Comparison of ENCODE assay signal across 26 cellular contexts in genomic region chr3:60835796-60836195, GRCh38.
DNase-seq lines count a peak whose midpoint lies in the region; ATAC-seq, FAIRE-seq and TF ChIP-seq lines count a peak whose summit lies in the region.
"Had no signal": no experiment of that assay in that cellular context is flagged by ENCODE, and none has a peak within 500 bp of the region (broad histone marks: within the 10 kb centered on the region; RNA-seq: fewer than 3 reads in every experiment).

No MANE protein-coding gene starts in this region.

- no peaks in the 10 kb centered on the region for H3K36me3 ChIP-seq in K562 (ENCODE audit: control insufficient read depth, insufficient read depth, low read length)
- H3K36me3 ChIP-seq in upper lobe of left lung, result no peaks in the 10 kb centered on the region
- H3K36me3 ChIP-seq: BE2C; BLaER1 treated with 17β-estradiol and CSF1 and Interleukin-3, amounts not matched to agents 10 nM and 100 nM; HAP-1 had no signal

- ATAC-seq in activated T-cell treated with anti-CD3 and anti-CD28 coated beads, Interleukin-2, amount 50 U/mL, for 72 hours (replicated peaks in 1 of 2), result no peak
- ATAC-seq in K562, result no peak
- no peak for ATAC-seq in upper lobe of left lung (ENCODE audit: low FRiP score in 2 of 2)
- ATAC-seq: GM12878 had no signal

- no peak overlapping the region for H3K27ac ChIP-seq in K562 (ENCODE audit: extremely low read depth, low read depth, low read length)
- no peak overlapping the region for H3K27ac ChIP-seq in upper lobe of left lung
- H3K27ac ChIP-seq: 22Rv1; BLaER1 treated with 17β-estradiol and CSF1 and Interleukin-3, amounts not matched to agents 10 nM and 100 nM had no signal

- no peaks in the 10 kb centered on the region for H3K9me3 Mint-ChIP-seq in activated T-cell treated with anti-CD3 and anti-CD28 coated beads, Interleukin-2, amount 50 U/mL, for 72 hours
- H3K9me3 Mint-ChIP-seq: CD4-positive, alpha-beta T cell; HFFc6 had no signal

- H3K27me3 ChIP-seq in K562 (ENCODE audit: control insufficient read depth in 2 of 2, insufficient read depth in 2 of 2, low read length in 2 of 2), result no peaks in the 10 kb centered on the region
- H3K27me3 ChIP-seq in upper lobe of left lung, result no peaks in the 10 kb centered on the region
- H3K27me3 ChIP-seq: BE2C; BLaER1 treated with 17β-estradiol and CSF1 and Interleukin-3, amounts not matched to agents 10 nM and 100 nM had no signal

- POLR2A ChIA-PET in K562 (lab: Yijun Ruan, JAX), result no interaction called here

- H3K4me3 Mint-ChIP-seq in activated T-cell treated with anti-CD3 and anti-CD28 coated beads, Interleukin-2, amount 50 U/mL, for 72 hours, result no peak overlapping the region
- H3K4me3 Mint-ChIP-seq: CD14-positive monocyte; CD4-positive, alpha-beta T cell; CD8-positive, alpha-beta memory T cell; HFFc6 had no signal

- TF ChIP-seq CTCF in K562 (IDR thresholded peaks at IDR 0.05 in 2 of 3, conservative IDR thresholded peaks at IDR 0.05 in 1 of 3; ENCODE audit: insufficient read depth in 2 of 3, low read depth in 1 of 3, low read length in 3 of 3) (no peak), upper lobe of left lung (IDR thresholded peaks at IDR 0.05) (no peak)

- no peak overlapping the region for H2AFZ ChIP-seq in K562 (ENCODE audit: low read depth, low read length)

- no TSS peak for BruUV-seq in K562 (replicated peaks; lab: Mats Ljungman, UMichigan)

- no peaks in the 10 kb centered on the region for H3K79me2 ChIP-seq in K562 (ENCODE audit: control insufficient read depth, insufficient read depth, low read length)

- in situ Hi-C loops in K562 (cut with MboI), result no loop called here

- intact Hi-C loops in K562 (cut with micrococcal nuclease), result no loop called here

- no peak overlapping the region for H3K4me3 ChIP-seq in K562
- no peak overlapping the region for H3K4me3 ChIP-seq in upper lobe of left lung
- H3K4me3 ChIP-seq: BLaER1 treated with 17β-estradiol and CSF1 and Interleukin-3, amounts not matched to agents 10 nM and 100 nM; GM12878; HAP-1 had no signal

- DNase-seq in activated T-cell treated with anti-CD3 and anti-CD28 coated beads, Interleukin-2, amount 50 U/mL, for 72 hours, result no peak
- DNase-seq in activated T-cell treated with anti-CD3 and anti-CD28 coated beads for 4 hours (no peak), MV-4-11 (lab: John Stamatoyannopoulos, UW) (peak; percentile 9), K562 (ENCODE audit: extremely low read depth in 1 of 4, low spot score in 3 of 4) (no peak), upper lobe of left lung (no peak), NCI-H510A (lab: John Stamatoyannopoulos, UW) (no peak)
- DNase-seq: ACHN; AML-193; BE2C; CD4-positive, alpha-beta T cell; CD8-positive, alpha-beta memory T cell; DMS 273 treated with DMSO at 0.1 percent for 48 hours; DMS79; EL; GDM1; GOT3; HFFc6 had no signal

- peak overlapping the region; percentile 19 for H3K27ac Mint-ChIP-seq in activated T-cell treated with anti-CD3 and anti-CD28 coated beads, Interleukin-2, amount 50 U/mL, for 72 hours
- H3K27ac Mint-ChIP-seq: CD14-positive monocyte; CD4-positive, alpha-beta T cell; HFFc6 had no signal

- TF ChIP-seq POLR2A in K562 (conservative IDR thresholded peaks at IDR 0.05) (no peak), upper lobe of left lung (IDR thresholded peaks at IDR 0.05) (no peak)

- no peaks in the 10 kb centered on the region for H3K27me3 Mint-ChIP-seq in activated T-cell treated with anti-CD3 and anti-CD28 coated beads, Interleukin-2, amount 50 U/mL, for 72 hours (ENCODE audit: low read depth)
- H3K27me3 Mint-ChIP-seq: CD4-positive, alpha-beta T cell had no signal

- H3K4me1 Mint-ChIP-seq in activated T-cell treated with anti-CD3 and anti-CD28 coated beads, Interleukin-2, amount 50 U/mL, for 72 hours (ENCODE audit: low read depth), result no peaks in the 10 kb centered on the region
- H3K4me1 Mint-ChIP-seq: CD14-positive monocyte; CD8-positive, alpha-beta memory T cell had no signal

- no peaks in the 10 kb centered on the region for H3K36me3 Mint-ChIP-seq in activated T-cell treated with anti-CD3 and anti-CD28 coated beads, Interleukin-2, amount 50 U/mL, for 72 hours (ENCODE audit: insufficient read depth in 2 of 2)
- H3K36me3 Mint-ChIP-seq: CD14-positive monocyte; CD8-positive, alpha-beta memory T cell had no signal

- H3K4me1 ChIP-seq in K562 (replicated peaks in 1 of 2; ENCODE audit: control insufficient read depth in 2 of 2, insufficient read depth in 2 of 2, low read length in 2 of 2) (no peaks in the 10 kb centered on the region), upper lobe of left lung (no peaks in the 10 kb centered on the region)
- H3K4me1 ChIP-seq: BE2C; BLaER1 treated with 17β-estradiol and CSF1 and Interleukin-3, amounts not matched to agents 10 nM and 100 nM had no signal

- no peaks in the 10 kb centered on the region for H3K9me3 ChIP-seq in K562 (replicated peaks; ENCODE audit: control insufficient read depth, insufficient read depth, low read depth, low read length)
- H3K9me3 ChIP-seq in upper lobe of left lung, result no peaks in the 10 kb centered on the region
- H3K9me3 ChIP-seq: BE2C; BLaER1 treated with 17β-estradiol and CSF1 and Interleukin-3, amounts not matched to agents 10 nM and 100 nM; HAP-1 had no signal

- no peaks in the 10 kb centered on the region for H4K20me1 ChIP-seq in K562 (replicated peaks; ENCODE audit: control insufficient read depth, insufficient read depth, low read length)
- H4K20me1 ChIP-seq: BLaER1 treated with 17β-estradiol and CSF1 and Interleukin-3, amounts not matched to agents 10 nM and 100 nM had no signal

- H3K4me2 ChIP-seq in K562 (ENCODE audit: insufficient read depth, low read length), result no peak overlapping the region
- H3K4me2 ChIP-seq: BLaER1 treated with 17β-estradiol and CSF1 and Interleukin-3, amounts not matched to agents 10 nM and 100 nM had no signal

- H3K9me1 ChIP-seq in K562 (ENCODE audit: control insufficient read depth, insufficient read depth, low read length), result no peaks in the 10 kb centered on the region

- no peak overlapping the region for H3K9ac ChIP-seq in K562 (ENCODE audit: insufficient read depth in 1 of 2, low read depth in 2 of 2, low read length in 2 of 2)
- H3K9ac ChIP-seq: BLaER1 treated with 17β-estradiol and CSF1 and Interleukin-3, amounts not matched to agents 10 nM and 100 nM had no signal

- CTCF ChIA-PET in K562 (lab: Yijun Ruan, JAX; ENCODE audit: low intra/inter-chr PET ratio), result no interaction called here

- FAIRE-seq in K562 (lab: Jason Lieb, UNC), result no peak
- FAIRE-seq: A204.1, D721Med, GM12878, GM19239, H54 had no signal

- 0% methylated on average over 4 of the region's 5 CpGs for WGBS in K562 (ENCODE audit: insufficient coverage, low coverage, missing lambda C conversion rate)
- WGBS in upper lobe of left lung, 2 donors, result 93 to 98% methylated on average over 5 of the region's 5 CpGs

- no peak for TF ChIP-seq RAD21 in K562 (CRISPR knock-in tag; conservative IDR thresholded peaks at IDR 0.05 in 1 of 2, IDR thresholded peaks at IDR 0.05 in 1 of 2)

- no peak for TF ChIP-seq EP300 in K562 (IDR thresholded peaks at IDR 0.05; ENCODE audit: low read length)
- TF ChIP-seq EP300 in upper lobe of left lung (IDR thresholded peaks at IDR 0.05), result no peak

TF ChIP-seq in K562, 482 proteins besides CTCF, POLR2A, EP300 and RAD21:
- TF ChIP-seq C11orf30 (IDR thresholded peaks at IDR 0.05; ENCODE audit: low read depth), result peak; percentile 52; the same call in 1 of the 2 replicates
- no peak for TF ChIP-seq SRSF3 (IDR thresholded peaks at IDR 0.05; ENCODE audit: insufficient read depth, low read length)
- TF ChIP-seq ZNF316 (IDR thresholded peaks at IDR 0.05), result peak; percentile 76
- peak; percentile 60 for TF ChIP-seq MAFK (IDR thresholded peaks at IDR 0.05; ENCODE audit: low read length)
- 0 out of 2 replicates have a peak, but pooled peaks have one; percentile 43 for TF ChIP-seq MAFG (tag; conservative IDR thresholded peaks at IDR 0.05)
- no peak for TF ChIP-seq ZC3H4 (CRISPR knock-in tag; IDR thresholded peaks at IDR 0.05; ENCODE audit: borderline replicate concordance)
- peak; percentile 53; the same call in 1 of the 2 replicates for TF ChIP-seq MAFF (IDR thresholded peaks at IDR 0.05; ENCODE audit: low read length)
- no peak for TF ChIP-seq HEY1 (CRISPR knock-in tag; IDR thresholded peaks at IDR 0.05; ENCODE audit: borderline replicate concordance)
